Comparison of ENCODE assay signal across 14 cellular contexts in the genomic region with DNA sequence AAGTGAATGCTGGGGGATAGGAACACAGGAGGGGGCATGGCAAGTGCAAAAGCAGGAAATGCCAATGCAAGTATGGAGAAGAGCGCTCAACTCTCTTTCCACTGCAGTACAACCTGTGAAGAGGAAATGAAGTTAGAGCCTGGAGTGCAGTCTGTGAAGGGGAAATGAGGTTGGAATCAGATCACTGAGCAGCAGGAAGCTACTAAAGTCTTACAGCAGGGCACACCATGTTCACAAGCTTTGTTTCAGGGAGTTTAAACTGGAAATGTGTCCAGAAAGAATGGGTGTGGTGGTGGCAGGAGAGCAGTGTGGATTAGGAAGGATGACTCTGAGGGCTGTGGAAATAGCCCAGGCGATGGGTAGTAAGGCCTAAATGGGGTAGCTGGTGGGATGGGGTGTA. TPM values are rescaled to one million over a fixed set of nuclear protein-coding genes. Genes with fewer than 3 reads are reported as not detected.
A peak's percentile ranks its signal among the peaks of the same experiment; 100 is the strongest.
DNase-seq lines count a peak whose midpoint lies in the region; ATAC-seq and TF ChIP-seq lines count a peak whose summit lies in the region.
"Had no signal": no experiment of that assay in that cellular context is flagged by ENCODE, and none has a peak within 500 bp of the region (broad histone marks: within the 10 kb centered on the region; RNA-seq: fewer than 3 reads in every experiment).

No MANE protein-coding gene starts in this region.

- H3K36me3 ChIP-seq in A673 (ENCODE audit: insufficient read depth, low read length, poor library complexity, severe bottlenecking) (no peaks in the 10 kb centered on the region), heart right ventricle (peaks cover 0 to 32% (median 5%) of the 10 kb centered on the region in 9 donors), trophoblast cell (ENCODE audit: control insufficient read depth in 1 of 2, insufficient read depth in 2 of 2, low read length in 2 of 2) (no peaks in the 10 kb centered on the region)

- H3K9me3 Mint-ChIP-seq in activated B cell treated with CpG ODN at 0.5 μM for 24 hours = no peaks in the 10 kb centered on the region
- H3K9me3 Mint-ChIP-seq in activated CD4-positive, alpha-beta memory T cell treated with anti-CD3 and anti-CD28 coated beads, Interleukin-2, amount 10 ng/mL, durations not matched to agents 7 days and 5 days = no peaks in the 10 kb centered on the region
- H3K9me3 Mint-ChIP-seq: natural killer cell treated with Interleukin-12 subunit alpha and Interleukin-12 subunit beta and Interleukin-15 and Interleukin-18, amount 100 ng/mL, for 72 hours had no signal

- intact Hi-C loops in A673 (cut with micrococcal nuclease; ENCODE audit: unreplicated experiment) (no loop called here), activated B cell treated with CpG ODN at 0.5 μM for 24 hours (cut with micrococcal nuclease) (no loop called here), heart right ventricle (cut with DNase I) (no loop called here)

- no peak overlapping the region for H2BK5ac ChIP-seq in trophoblast cell (ENCODE audit: low read depth, low read length, poor library complexity)

- no peak overlapping the region for H3K9ac ChIP-seq in trophoblast cell (ENCODE audit: low read length)

- no peak for TF ChIP-seq CTCF in A673 (conservative IDR thresholded peaks at IDR 0.05; ENCODE audit: low read depth, low read length)
- TF ChIP-seq CTCF in activated B cell treated with CpG ODN at 0.5 μM for 24 hours (IDR thresholded peaks at IDR 0.05) = no peak
- no peak for TF ChIP-seq CTCF in heart right ventricle (IDR thresholded peaks at IDR 0.05)

- H3K4me3 Mint-ChIP-seq in activated B cell treated with CpG ODN at 0.5 μM for 24 hours = peak overlapping the region; percentile 6
- no peak overlapping the region for H3K4me3 Mint-ChIP-seq in activated CD4-positive, alpha-beta memory T cell treated with anti-CD3 and anti-CD28 coated beads, Interleukin-2, amount 10 ng/mL, durations not matched to agents 7 days and 5 days
- H3K4me3 Mint-ChIP-seq: natural killer cell treated with Interleukin-12 subunit alpha and Interleukin-12 subunit beta and Interleukin-15 and Interleukin-18, amount 100 ng/mL, for 72 hours had no signal

- H3K4me1 Mint-ChIP-seq in activated B cell treated with CpG ODN at 0.5 μM for 24 hours = peaks cover 24% of the 10 kb centered on the region
- H3K4me1 Mint-ChIP-seq in activated CD4-positive, alpha-beta memory T cell treated with anti-CD3 and anti-CD28 coated beads, Interleukin-2, amount 10 ng/mL, durations not matched to agents 7 days and 5 days = peaks cover 2% of the 10 kb centered on the region

- H3K27me3 ChIP-seq in A673 (replicated peaks; ENCODE audit: insufficient read depth, low read depth, low read length, poor library complexity) (no peaks in the 10 kb centered on the region), heart right ventricle (no peaks in the 10 kb centered on the region), trophoblast cell (ENCODE audit: insufficient read depth, low read length) (no peaks in the 10 kb centered on the region)

- DNase-seq in A673 (ENCODE audit: low spot score) = peak; percentile 47
- DNase-seq in activated B cell treated with CpG ODN at 0.5 μM for 24 hours = no peak
- DNase-seq in heart right ventricle = no peak
- DNase-seq in trophoblast cell = no peak
- DNase-seq in activated CD4-positive, alpha-beta memory T cell treated with anti-CD3 and anti-CD28 coated beads, Interleukin-2, amount 10 ng/mL, durations not matched to agents 7 days and 5 days = no peak
- DNase-seq in NCI-H2107 (lab: John Stamatoyannopoulos, UW) = no peak
- DNase-seq in HK-2 (ENCODE audit: unreplicated experiment) = no peak
- DNase-seq: activated naive CD4-positive, alpha-beta T cell treated with Interleukin-2 at 50 U/mL for 16 hours; DMS153; NCI-H526; small intestine had no signal

- no peak overlapping the region for H4K8ac ChIP-seq in trophoblast cell (ENCODE audit: low read depth, low read length)

- H3K79me2 ChIP-seq in trophoblast cell (ENCODE audit: control insufficient read depth, insufficient read depth, low read length, poor library complexity) = no peaks in the 10 kb centered on the region

- peak overlapping the region; percentile 2 for H4K91ac ChIP-seq in trophoblast cell (ENCODE audit: low read depth, low read length)

- peak overlapping the region; percentile 68 for H2BK12ac ChIP-seq in trophoblast cell (ENCODE audit: low read length)

- CTCF ChIA-PET in A673 (lab: Charles Lee) (no interaction called here), activated B cell treated with CpG ODN at 0.5 μM for 24 hours (lab: Charles Lee) (no interaction called here)
- CTCF ChIA-PET in activated CD4-positive, alpha-beta memory T cell treated with anti-CD3 and anti-CD28 coated beads, Interleukin-2, amount 10 ng/mL, durations not matched to agents 7 days and 5 days (lab: Charles Lee) = interaction anchor here (0.6 to 1.4 kb wide), 2 partner anchors 22 to 54 kb away, joined by 3 to 4 read pairs; no protein-coding TSS in a partner anchor

- H3K23ac ChIP-seq in trophoblast cell (ENCODE audit: low read length) = peak overlapping the region; percentile 33

- no peak overlapping the region for H2AFZ ChIP-seq in trophoblast cell (ENCODE audit: insufficient read depth, low read length, poor library complexity)

- peaks cover 4% of the 10 kb centered on the region for H3K4me1 ChIP-seq in A673 (ENCODE audit: insufficient read depth, low read length, poor library complexity, severe bottlenecking)
- H3K4me1 ChIP-seq in heart right ventricle = peaks cover 0 to 47% (median 15%) of the 10 kb centered on the region in 9 donors
- H3K4me1 ChIP-seq in trophoblast cell (ENCODE audit: control insufficient read depth in 1 of 2, insufficient read depth in 2 of 2, low read length in 2 of 2) = no peaks in the 10 kb centered on the region

- H3K27me3 Mint-ChIP-seq in activated B cell treated with CpG ODN at 0.5 μM for 24 hours = no peaks in the 10 kb centered on the region
- H3K27me3 Mint-ChIP-seq in activated CD4-positive, alpha-beta memory T cell treated with anti-CD3 and anti-CD28 coated beads, Interleukin-2, amount 10 ng/mL, durations not matched to agents 7 days and 5 days = peaks cover 9% of the 10 kb centered on the region

- 68 to 79% methylated on average over 2 of the region's 2 CpGs for WGBS in heart right ventricle, 2 donors
- WGBS in trophoblast cell (ENCODE audit: extremely low coverage, insufficient coverage, insufficient read length) = no CpG with 5 or more reads among the region's 2 CpGs

- H3K9me3 ChIP-seq in A673 (ENCODE audit: low read depth, low read length, poor library complexity, severe bottlenecking) (no peaks in the 10 kb centered on the region), heart right ventricle (peaks cover 0 to 4% (median 0%) of the 10 kb centered on the region in 11 donors), trophoblast cell (ENCODE audit: insufficient read depth, low read depth, low read length) (no peaks in the 10 kb centered on the region)

- H4K12ac ChIP-seq in trophoblast cell (ENCODE audit: low read depth, low read length) = no peak overlapping the region

- H3K27ac ChIP-seq in A673 (ENCODE audit: low read depth, low read length, poor library complexity, severe bottlenecking) = peak overlapping the region; percentile 24
- peak overlapping the region; percentile 41 to 80 (median 58) for H3K27ac ChIP-seq in heart right ventricle
- H3K27ac ChIP-seq in trophoblast cell (ENCODE audit: low read depth, low read length) = no peak overlapping the region

- no peaks in the 10 kb centered on the region for H3K36me3 Mint-ChIP-seq in activated B cell treated with CpG ODN at 0.5 μM for 24 hours (ENCODE audit: low read depth)
- no peaks in the 10 kb centered on the region for H3K36me3 Mint-ChIP-seq in activated CD4-positive, alpha-beta memory T cell treated with anti-CD3 and anti-CD28 coated beads, Interleukin-2, amount 10 ng/mL, durations not matched to agents 7 days and 5 days (ENCODE audit: low read depth)
- H3K36me3 Mint-ChIP-seq: natural killer cell treated with Interleukin-12 subunit alpha and Interleukin-12 subunit beta and Interleukin-15 and Interleukin-18, amount 100 ng/mL, for 72 hours had no signal

- no peak overlapping the region for H3K14ac ChIP-seq in trophoblast cell (ENCODE audit: low read length)

- no peak overlapping the region for H3K18ac ChIP-seq in trophoblast cell (ENCODE audit: low read length)

- peak overlapping the region; percentile 36 for H2BK120ac ChIP-seq in trophoblast cell (ENCODE audit: insufficient read depth, low read length, poor library complexity)

- ATAC-seq in activated B cell treated with CpG ODN at 0.5 μM for 24 hours (ENCODE audit: low read depth) (peak; percentile 42), heart right ventricle (peak; percentile 12 to 92 (median 70)), HG02852 (IDR thresholded peaks at IDR 0.05; ENCODE audit: unreplicated experiment) (no peak)
- ATAC-seq: K562; natural killer cell treated with Interleukin-12 subunit alpha and Interleukin-12 subunit beta and Interleukin-15 and Interleukin-18, amount 100 ng/mL, for 72 hours had no signal

- BruUV-seq in A673 (replicated peaks; lab: Mats Ljungman, UMichigan) = no TSS peak

- H3K4ac ChIP-seq in trophoblast cell (ENCODE audit: low read depth, low read length) = no peak overlapping the region

- no peak overlapping the region for H3K4me2 ChIP-seq in trophoblast cell (ENCODE audit: low read length)

- H3K27ac Mint-ChIP-seq in activated B cell treated with CpG ODN at 0.5 μM for 24 hours = peak overlapping the region; percentile 51
- no peak overlapping the region for H3K27ac Mint-ChIP-seq in activated CD4-positive, alpha-beta memory T cell treated with anti-CD3 and anti-CD28 coated beads, Interleukin-2, amount 10 ng/mL, durations not matched to agents 7 days and 5 days

- peaks cover 2% of the 10 kb centered on the region for H3K79me1 ChIP-seq in trophoblast cell (ENCODE audit: low read length)

- H2AK5ac ChIP-seq in trophoblast cell (ENCODE audit: low read length) = no peak overlapping the region

- POLR2A ChIA-PET in A673 (lab: Charles Lee; ENCODE audit: low non-redundant PET) (interaction anchor here (0.6 kb wide), 1 partner anchor 56 kb away, joined by 3 read pairs; no protein-coding TSS in a partner anchor), activated B cell treated with CpG ODN at 0.5 μM for 24 hours (lab: Charles Lee) (interaction anchor here (0.8 kb wide), 1 partner anchor 815 kb away, joined by 3 read pairs; no protein-coding TSS in a partner anchor)
- POLR2A ChIA-PET in activated CD4-positive, alpha-beta memory T cell treated with anti-CD3 and anti-CD28 coated beads, Interleukin-2, amount 10 ng/mL, durations not matched to agents 7 days and 5 days (lab: Charles Lee) = interaction anchor here (1.4 kb wide), 1 partner anchor 26 kb away, joined by 3 read pairs; no protein-coding TSS in a partner anchor

- H3K4me3 ChIP-seq in A673 (ENCODE audit: low read depth, low read length, poor library complexity, severe bottlenecking) (no peak overlapping the region), heart right ventricle (no peak overlapping the region), trophoblast cell (ENCODE audit: low read depth, low read length) (no peak overlapping the region)
- H3K4me3 ChIP-seq: K562 had no signal

RNA-seq across cellular contexts. Expression of a gene that starts 15.4 kb away (rescaled TPM):
- total RNA-seq in A673 (2021) (0.64 and 1.7 TPM in 2 replicates), activated B cell treated with CpG ODN at 0.5 μM for 24 hours (0.88 and 1.1 TPM in 2 replicates), heart right ventricle (10 to 100 TPM; 13.1 to 31.8 (median 18.3) TPM)
- 10 to 100 TPM in 1 of 2 donors, 1 to 10 TPM in 1; 4.5 to 10.1 TPM for polyA plus RNA-seq in heart right ventricle
- 0.89 and 0.93 TPM in 2 replicates for polyA plus RNA-seq in trophoblast cell (2013)
- 1 to 10 TPM in 1 of 2 experiments, under 1 TPM in 1; 0.88 to 1.1 TPM for total RNA-seq in activated CD4-positive, alpha-beta memory T cell treated with anti-CD3 and anti-CD28 coated beads, Interleukin-2, amount 10 ng/mL, durations not matched to agents 7 days and 5 days

RNA-seq across cellular contexts. Expression of a gene that starts 45.5 kb away (rescaled TPM):
- total RNA-seq in A673 (2021) (237 and 244 TPM in 2 replicates), activated B cell treated with CpG ODN at 0.5 μM for 24 hours (120 and 133 TPM in 2 replicates), heart right ventricle (100 to 1,000 TPM; 174 to 363 (median 224) TPM)
- 10 to 100 TPM; 47.9 to 76.0 TPM for polyA plus RNA-seq in heart right ventricle
- 307 TPM in 2 replicates for polyA plus RNA-seq in trophoblast cell (2013)
- total RNA-seq in activated CD4-positive, alpha-beta memory T cell treated with anti-CD3 and anti-CD28 coated beads, Interleukin-2, amount 10 ng/mL, durations not matched to agents 7 days and 5 days = 100 to 1,000 TPM; 194 to 203 TPM
